ENCODE assay signal across 8 cellular contexts in genomic region chr2:169584005-169584877, GRCh38. TPM values are rescaled to one million over a fixed set of nuclear protein-coding genes. Genes with fewer than 3 reads are reported as not detected.
A peak's percentile ranks its signal among the peaks of the same experiment; 100 is the strongest.
DNase-seq lines count a peak whose midpoint lies in the region; ATAC-seq and TF ChIP-seq lines count a peak whose summit lies in the region.

Gene PPIG, plus strand, starts transcription at chr2:169584351. Its CDS starts 19,691 bp downstream, at chr2:169604042.

- WGBS in adrenal gland, 4 donors: 5 to 14% (median 6%) methylated on average over 18 to 49 of the region's 49 CpGs

- ATAC-seq in HG02678 (IDR thresholded peaks at IDR 0.05; ENCODE audit: unreplicated experiment) (peak; percentile 91), T-cell (replicated peaks in 1 of 4) (peak; percentile 88 to 97 (median 94)), left cardiac atrium (peak; percentile 98 to 99), upper lobe of right lung (peak; percentile 96)

- TF ChIP-seq POLR2A in adrenal gland (IDR thresholded peaks at IDR 0.05): peak; percentile 54 to 63

- peak within 1 kb of the TSS; percentile 61 to 100 (median 95) for H3K27ac ChIP-seq in adrenal gland
- H3K27ac ChIP-seq in upper lobe of right lung: peak within 1 kb of the TSS; percentile 98

- POLR2A ChIA-PET in T-cell (lab: Charles Lee): interaction anchor here (0.6 to 2.7 kb wide), 12 partner anchors 11 to 481 kb away, joined by 3 to 34 read pairs (median 4); partner anchors contain the start of genes FASTKD1 (in 2 of the 2), BBS5 (in 1 of the 2), CFAP210 (in 1 of the 2) and PHOSPHO2 (in 1 of the 2)

- H3K27me3 ChIP-seq in adrenal gland: no peaks in the 10 kb centered on the region
- no peaks in the 10 kb centered on the region for H3K27me3 ChIP-seq in upper lobe of right lung

- H3K4me1 ChIP-seq in adrenal gland (replicated peaks in 1 of 2) (peaks cover 13 to 21% of the 10 kb centered on the region in 2 donors), upper lobe of right lung (peaks cover 19% of the 10 kb centered on the region)

- H3K9me3 Mint-ChIP-seq in T-cell: peaks cover 2 to 3% (median 3%) of the 10 kb centered on the region in 3 donors

- CTCF ChIA-PET in T-cell (lab: Charles Lee): interaction anchor here (0.6 to 1.5 kb wide), 6 partner anchors 11 to 368 kb away, joined by 3 to 10 read pairs (median 4); partner anchors contain the start of genes FASTKD1 (in 1 of the 2) and UBR3 (in 1 of the 2)

- H3K4me3 Mint-ChIP-seq in T-cell: peak within 1 kb of the TSS; percentile 99

- H3K4me3 ChIP-seq in GM12865 (ENCODE audit: low read depth, low read length): peak within 1 kb of the TSS; percentile 85
- H3K4me3 ChIP-seq in adrenal gland: peak within 1 kb of the TSS; percentile 74 to 87 (median 80)
- peak within 1 kb of the TSS; percentile 76 for H3K4me3 ChIP-seq in upper lobe of right lung

- H3K36me3 ChIP-seq in adrenal gland (replicated peaks in 1 of 2) (no peaks in the 10 kb centered on the region), upper lobe of right lung (no peaks in the 10 kb centered on the region)

- peak within 1 kb of the TSS; percentile 98 to 99 for H3K27ac Mint-ChIP-seq in T-cell

- DNase-seq in GM12865 (ENCODE audit: low read depth): peak; percentile 94
- DNase-seq in NCI-H128 (lab: John Stamatoyannopoulos, UW; ENCODE audit: unreplicated experiment): peak; percentile 52
- peak; percentile 69 to 95 (median 87) for DNase-seq in T-cell
- peak; percentile 90 to 97 (median 93) for DNase-seq in adrenal gland
- DNase-seq in left cardiac atrium: peak; percentile 93
- peak; percentile 97 for DNase-seq in posterior vena cava (ENCODE audit: low spot score)
- DNase-seq in upper lobe of right lung: peak; percentile 96

- peaks cover 36 to 47% (median 39%) of the 10 kb centered on the region in 3 donors for H3K4me1 Mint-ChIP-seq in T-cell

- H3K36me3 Mint-ChIP-seq in T-cell: peaks cover 4% of the 10 kb centered on the region

- TF ChIP-seq CTCF in GM12865 (IDR thresholded peaks at IDR 0.05; ENCODE audit: insufficient read depth, low read depth, low read length, missing control alignments): no peak
- TF ChIP-seq CTCF in adrenal gland (IDR thresholded peaks at IDR 0.05): no peak
- no peak for TF ChIP-seq CTCF in upper lobe of right lung (IDR thresholded peaks at IDR 0.05)

- H3K9me3 ChIP-seq in adrenal gland (replicated peaks in 1 of 3) (no peaks in the 10 kb centered on the region), upper lobe of right lung (no peaks in the 10 kb centered on the region)

- H3K27me3 Mint-ChIP-seq in T-cell: no peaks in the 10 kb centered on the region

- intact Hi-C loops in adrenal gland (cut with DNase I) (no loop called here), left cardiac atrium (cut with DNase I) (no loop called here), posterior vena cava (cut with DNase I) (no loop called here), upper lobe of right lung (cut with DNase I) (no loop called here)

RNA-seq across cellular contexts. Expression of gene PPIG, which starts in this region (rescaled TPM):
- total RNA-seq in T-cell (10 to 100 TPM; 63.6 to 78.2 (median 71.3) TPM), adrenal gland (10 to 100 TPM; 15.4 to 51.9 (median 43.0) TPM), left cardiac atrium (10 to 100 TPM; 33.7 to 45.3 TPM), posterior vena cava (10 to 100 TPM; 49.6 to 51.0 TPM), upper lobe of right lung (50.5 TPM)
- polyA plus RNA-seq in adrenal gland: 100 to 1,000 TPM in 1 of 3 donors, 10 to 100 TPM in 2; 47.3 to 111 (median 83.4) TPM

Comparison
In these comparisons a context has a peak if more than half of its experiments do, and no peak if none do; other contexts are left out.
1. Peak in every context shown above with its lines: DNase-seq, ATAC-seq, H3K4me3 ChIP-seq and H3K27ac ChIP-seq.